In genomic region chr10:125028291-125028867, GRCh38 we compare ENCODE assay signal across 9 cellular contexts.
DNase-seq lines count a peak whose midpoint lies in the region; TF ChIP-seq lines count a peak whose summit lies in the region.
"Had no signal": no experiment of that assay in that cellular context is flagged by ENCODE, and none has a peak within 500 bp of the region (broad histone marks: within the 10 kb centered on the region; RNA-seq: fewer than 3 reads in every experiment).

No MANE protein-coding gene starts in this region.

- H3K27ac Mint-ChIP-seq in endodermal cell: peak overlapping the region; percentile 34

- H3K4me1 ChIP-seq in endodermal cell (ENCODE audit: control insufficient read depth, insufficient read depth, low read length): peaks cover 11% of the 10 kb centered on the region
- peaks cover 0 to 15% of the 10 kb centered on the region in 2 donors for H3K4me1 ChIP-seq in neuronal stem cell (ENCODE audit: control insufficient read depth in 2 of 2, insufficient read depth in 1 of 2, low read depth in 1 of 2, low read length in 2 of 2)

- H2BK12ac ChIP-seq in neuronal stem cell (ENCODE audit: low read length): no peak overlapping the region

- no peaks in the 10 kb centered on the region for H3K9me3 Mint-ChIP-seq in endodermal cell

- H3K9me3 ChIP-seq in endodermal cell (ENCODE audit: control insufficient read depth, low read length) (no peaks in the 10 kb centered on the region), neuronal stem cell (replicated peaks in 1 of 2; ENCODE audit: control insufficient read depth in 2 of 2, insufficient read depth in 1 of 2, low read depth in 1 of 2, low read length in 2 of 2) (no peaks in the 10 kb centered on the region)

- H3K9ac ChIP-seq in endodermal cell (ENCODE audit: extremely low read depth, low read length, poor library complexity, severe bottlenecking): no peak overlapping the region
- no peak overlapping the region for H3K9ac ChIP-seq in neuronal stem cell (ENCODE audit: low read depth, low read length, poor library complexity)

- no peak overlapping the region for H3K4me3 Mint-ChIP-seq in endodermal cell

- H2BK120ac ChIP-seq in neuronal stem cell (ENCODE audit: low read depth, low read length): no peak overlapping the region

- H3K14ac ChIP-seq in neuronal stem cell (ENCODE audit: low read length): no peak overlapping the region

- H3K4me1 Mint-ChIP-seq in endodermal cell: peaks cover 36% of the 10 kb centered on the region

- H2AK5ac ChIP-seq in neuronal stem cell (ENCODE audit: low read depth, low read length): no peak overlapping the region

- DNase-seq in EH (ENCODE audit: low read depth) (peak; percentile 76), NCI-H82 (lab: John Stamatoyannopoulos, UW) (peak; percentile 93), endodermal cell (no peak), neuronal stem cell (ENCODE audit: low spot score) (no peak), GM19240 (ENCODE audit: insufficient read length, low spot score) (no peak), NCI-H1417 (lab: John Stamatoyannopoulos, UW) (no peak), SKM-1 treated with dmso at 0.1 percent for 144 hours (lab: John Stamatoyannopoulos, UW; ENCODE audit: unreplicated experiment) (no peak), OCI-M2 (lab: John Stamatoyannopoulos, UW; ENCODE audit: unreplicated experiment) (no peak)
- DNase-seq: NCI-H226 had no signal

- no peak overlapping the region for H3K4me3 ChIP-seq in endodermal cell (ENCODE audit: low read length)
- no peak overlapping the region for H3K4me3 ChIP-seq in neuronal stem cell (ENCODE audit: low read length in 2 of 2)

- no peak overlapping the region for H4K8ac ChIP-seq in neuronal stem cell (ENCODE audit: low read depth, low read length)

- no peak overlapping the region for H2BK15ac ChIP-seq in neuronal stem cell (ENCODE audit: low read length)

- H2BK5ac ChIP-seq in neuronal stem cell (ENCODE audit: low read length): no peak overlapping the region

- H3K27ac ChIP-seq in endodermal cell (ENCODE audit: low read depth, low read length) (no peak overlapping the region), neuronal stem cell (replicated peaks; ENCODE audit: low read length) (peak overlapping the region; percentile 1)

- H3K27me3 ChIP-seq in endodermal cell (ENCODE audit: control insufficient read depth, insufficient read depth, low read length, poor library complexity, severe bottlenecking) (no peaks in the 10 kb centered on the region), neuronal stem cell (ENCODE audit: control insufficient read depth in 3 of 3, insufficient read depth in 3 of 3, low read depth in 1 of 3, low read length in 3 of 3) (no peaks in the 10 kb centered on the region)

- TF ChIP-seq CTCF in endodermal cell (conservative IDR thresholded peaks at IDR 0.05): no peak

- peaks cover 14% of the 10 kb centered on the region for H3K36me3 ChIP-seq in endodermal cell (ENCODE audit: control insufficient read depth, insufficient read depth, low read length)
- H3K36me3 ChIP-seq in neuronal stem cell (replicated peaks in 1 of 2; ENCODE audit: control insufficient read depth in 2 of 2, insufficient read depth in 2 of 2, low read length in 2 of 2): peaks cover 12 to 71% of the 10 kb centered on the region in 2 donors

- H3K79me1 ChIP-seq in neuronal stem cell (ENCODE audit: low read depth, low read length): peaks cover 30% of the 10 kb centered on the region

- H3K4ac ChIP-seq in neuronal stem cell (ENCODE audit: low read length): no peak overlapping the region

- no peak overlapping the region for H3K4me2 ChIP-seq in neuronal stem cell (ENCODE audit: insufficient read depth, low read length, poor library complexity, severe bottlenecking)

- H3K36me3 Mint-ChIP-seq in endodermal cell (ENCODE audit: low read depth): peaks cover 49% of the 10 kb centered on the region

- WGBS in endodermal cell (ENCODE audit: insufficient coverage in 1 of 2, insufficient read length in 1 of 2), 2 experiments: 80 to 89% methylated on average over 2 to 9 of the region's 9 CpGs
- WGBS in neuronal stem cell (ENCODE audit: extremely low coverage in 2 of 2, insufficient read length in 2 of 2, insufficient replicate concordance in 1 of 2), 2 donors: no CpG with 5 or more reads among the region's 9 CpGs

- H4K91ac ChIP-seq in neuronal stem cell (ENCODE audit: low read depth, low read length, poor library complexity): no peak overlapping the region

- no peaks in the 10 kb centered on the region for H3K27me3 Mint-ChIP-seq in endodermal cell (ENCODE audit: insufficient read depth)

- no peak overlapping the region for H3K23ac ChIP-seq in neuronal stem cell (ENCODE audit: low read depth, low read length, poor library complexity)

- no peak overlapping the region for H2AFZ ChIP-seq in neuronal stem cell (ENCODE audit: low read length)

- H3K18ac ChIP-seq in neuronal stem cell (ENCODE audit: low read length): no peak overlapping the region

Comparison
In these comparisons a context has a peak if more than half of its experiments do, and no peak if none do; other contexts are left out.
1. DNase-seq: peak in EH (single experiment) and NCI-H82 (single experiment); none in endodermal cell (single experiment), neuronal stem cell (single experiment), GM19240 (single experiment), NCI-H1417 (0 of 3), SKM-1 treated with dmso at 0.1 percent for 144 hours (single experiment) and OCI-M2 (single experiment).